16 cellular contexts compared by ENCODE assay signal in the genomic region with DNA sequence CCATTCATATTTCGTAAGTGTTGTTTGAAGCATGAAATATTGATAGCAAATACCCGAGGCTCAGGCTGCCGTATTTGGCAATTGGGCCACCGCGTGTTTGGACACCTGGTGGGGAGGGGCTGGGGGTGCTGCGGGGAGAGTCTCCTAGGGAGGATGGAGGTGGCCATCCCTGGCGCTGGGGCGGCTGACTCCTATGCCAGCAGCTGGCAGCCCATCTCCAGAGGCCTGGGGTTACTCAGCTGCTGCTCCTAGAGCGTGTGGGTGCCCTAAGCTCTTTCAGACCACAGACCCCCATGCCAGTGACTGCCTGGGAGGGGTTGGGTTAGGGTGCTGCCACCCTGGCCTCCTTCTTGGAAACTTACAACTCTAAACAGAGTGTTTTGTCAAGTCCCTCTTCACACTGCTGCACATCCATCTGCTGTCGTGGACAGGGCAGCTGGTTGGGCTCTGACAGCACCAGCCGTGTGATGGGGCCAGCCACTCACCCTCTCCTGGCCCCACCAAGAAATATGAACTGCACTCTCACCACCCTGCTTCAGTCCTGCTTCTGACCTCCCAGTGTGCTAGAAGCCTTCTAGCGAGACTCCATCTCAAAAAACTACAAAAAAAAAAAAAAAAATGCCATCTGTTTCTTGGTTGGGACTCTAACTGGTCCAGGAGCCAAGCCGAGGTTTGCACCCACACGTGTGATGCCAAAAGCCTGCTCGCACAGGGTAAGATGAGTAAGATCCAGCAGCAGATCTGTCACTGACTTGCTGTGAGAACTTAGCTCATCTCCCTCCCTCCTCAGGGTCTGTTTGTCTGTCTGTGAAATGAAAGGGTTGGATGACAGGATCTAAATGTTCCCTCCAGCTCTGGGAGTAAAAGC.
DNase-seq lines count a peak whose midpoint lies in the region; ATAC-seq and TF ChIP-seq lines count a peak whose summit lies in the region.
"Had no signal": no experiment of that assay in that cellular context is flagged by ENCODE, and none has a peak within 500 bp of the region (broad histone marks: within the 10 kb centered on the region; RNA-seq: fewer than 3 reads in every experiment).

No MANE protein-coding gene starts in this region.

- peaks cover 3% of the 10 kb centered on the region for H3K4me1 ChIP-seq in HEK293 (ENCODE audit: control insufficient read depth, insufficient read depth, low read length)
- H3K4me1 ChIP-seq in right atrium auricular region, result peaks cover 0 to 18% of the 10 kb centered on the region in 2 donors
- peaks cover 0 to 31% of the 10 kb centered on the region in 2 donors for H3K4me1 ChIP-seq in gastrocnemius medialis
- H3K4me1 ChIP-seq in ascending aorta, result no peaks in the 10 kb centered on the region

- CTCF ChIA-PET in HEK293 (lab: Yijun Ruan, JAX), result interaction anchor here (0.6 to 0.9 kb wide), 2 partner anchors 13 to 179 kb away, joined by 3 to 4 read pairs; no protein-coding TSS in a partner anchor

- no peak for TF ChIP-seq CTCF in HEK293 (tag by site-specific recombination; IDR thresholded peaks at IDR 0.05)
- no peak for TF ChIP-seq CTCF in right atrium auricular region (IDR thresholded peaks at IDR 0.05)
- TF ChIP-seq CTCF in gastrocnemius medialis (IDR thresholded peaks at IDR 0.05 in 4 of 5, conservative IDR thresholded peaks at IDR 0.05 in 1 of 5), result no peak
- no peak for TF ChIP-seq CTCF in ascending aorta (IDR thresholded peaks at IDR 0.05)

- POLR2A ChIA-PET in HEK293 (lab: Yijun Ruan, JAX), result no interaction called here

- H3K27me3 ChIP-seq in right atrium auricular region, result no peaks in the 10 kb centered on the region
- no peaks in the 10 kb centered on the region for H3K27me3 ChIP-seq in gastrocnemius medialis
- no peaks in the 10 kb centered on the region for H3K27me3 ChIP-seq in ascending aorta

- H3K4me3 ChIP-seq in HEK293 (ENCODE audit: low read depth, low read length), result no peak overlapping the region
- H3K4me3 ChIP-seq in right atrium auricular region, result no peak overlapping the region
- H3K4me3 ChIP-seq in gastrocnemius medialis, result no peak overlapping the region
- H3K4me3 ChIP-seq in ascending aorta, result no peak overlapping the region
- H3K4me3 ChIP-seq: K562 had no signal

- in situ Hi-C loops in gastrocnemius medialis (cut with MboI; ENCODE audit: low sequenced_read_pairs in 4 of 4), result no loop called here

- H3K36me3 ChIP-seq in HEK293 (ENCODE audit: control insufficient read depth in 2 of 2, insufficient read depth in 1 of 2, low read length in 2 of 2) (no peaks in the 10 kb centered on the region), right atrium auricular region (no peaks in the 10 kb centered on the region), gastrocnemius medialis (no peaks in the 10 kb centered on the region), ascending aorta (no peaks in the 10 kb centered on the region)

- intact Hi-C loops in gastrocnemius medialis (cut with DNase I; ENCODE audit: low total_unique reads) (no loop called here), ascending aorta (cut with DNase I) (no loop called here)

- DNase-seq in NCI-H69 (lab: John Stamatoyannopoulos, UW) (peak; percentile 27), right atrium auricular region (ENCODE audit: low spot score) (no peak), gastrocnemius medialis (peak; percentile 19 to 21), ascending aorta (ENCODE audit: low spot score in 2 of 2) (no peak)
- DNase-seq: activated CD4-positive, alpha-beta T cell treated with anti-CD3 and anti-CD28 coated beads for 36 hours; activated CD8-positive, alpha-beta memory T cell treated with anti-CD3 and anti-CD28 coated beads, Interleukin-2, amount 10 ng/mL, durations not matched to agents 7 days and 5 days; activated naive CD8-positive, alpha-beta T cell treated with anti-CD3 and anti-CD28 coated beads, Interleukin-2, amount 10 ng/mL, durations not matched to agents 7 days and 5 days; foreskin fibroblast; MV-4-11; NCI-H2081 treated with DMSO at 0.1 percent for 48 hours; NK-92 treated with Interleukin-12 subunit alpha and Interleukin-12 subunit beta, amount 100 ng/mL, for 24 hours had no signal

- H3K27ac ChIP-seq in HEK293 (ENCODE audit: extremely low read depth, low read depth, low read length) (no peak overlapping the region), right atrium auricular region (peak overlapping the region; percentile 40 to 51), gastrocnemius medialis (peak overlapping the region in 1 of 4 donors; percentile 65), ascending aorta (no peak overlapping the region)

- no peaks in the 10 kb centered on the region for H3K9me3 ChIP-seq in HEK293 (ENCODE audit: control insufficient read depth, insufficient read depth, low read depth, low read length)
- no peaks in the 10 kb centered on the region for H3K9me3 ChIP-seq in right atrium auricular region
- no peaks in the 10 kb centered on the region for H3K9me3 ChIP-seq in gastrocnemius medialis
- no peaks in the 10 kb centered on the region for H3K9me3 ChIP-seq in ascending aorta

- ATAC-seq in gastrocnemius medialis, result peak; percentile 59 to 85
- ATAC-seq in HG03432 (IDR thresholded peaks at IDR 0.05; ENCODE audit: unreplicated experiment), result no peak
- no peak for ATAC-seq in GM18505 (IDR thresholded peaks at IDR 0.05; ENCODE audit: unreplicated experiment)
- ATAC-seq: activated CD4-positive, alpha-beta T cell treated with anti-CD3 and anti-CD28 coated beads for 36 hours; activated CD8-positive, alpha-beta memory T cell treated with anti-CD3 and anti-CD28 coated beads, Interleukin-2, amount 10 ng/mL, durations not matched to agents 7 days and 5 days; HCT116; K562 had no signal

- TF ChIP-seq POLR2A in gastrocnemius medialis (IDR thresholded peaks at IDR 0.05) (no peak), GM18505 (IDR thresholded peaks at IDR 0.05; ENCODE audit: borderline replicate concordance, extremely low read depth, insufficient read depth, insufficient read length) (no peak)

TF ChIP-seq in HEK293, 187 proteins besides CTCF, POLR2A, EP300 and RAD21:
- TF ChIP-seq ZNF558 (tag by site-specific recombination; IDR thresholded peaks at IDR 0.05) (no peak), ZNF473 (tag by site-specific recombination; IDR thresholded peaks at IDR 0.05) (no peak), SCRT2 (tag by site-specific recombination; IDR thresholded peaks at IDR 0.05) (no peak)
- TF ChIP-seq, protein P1, sequence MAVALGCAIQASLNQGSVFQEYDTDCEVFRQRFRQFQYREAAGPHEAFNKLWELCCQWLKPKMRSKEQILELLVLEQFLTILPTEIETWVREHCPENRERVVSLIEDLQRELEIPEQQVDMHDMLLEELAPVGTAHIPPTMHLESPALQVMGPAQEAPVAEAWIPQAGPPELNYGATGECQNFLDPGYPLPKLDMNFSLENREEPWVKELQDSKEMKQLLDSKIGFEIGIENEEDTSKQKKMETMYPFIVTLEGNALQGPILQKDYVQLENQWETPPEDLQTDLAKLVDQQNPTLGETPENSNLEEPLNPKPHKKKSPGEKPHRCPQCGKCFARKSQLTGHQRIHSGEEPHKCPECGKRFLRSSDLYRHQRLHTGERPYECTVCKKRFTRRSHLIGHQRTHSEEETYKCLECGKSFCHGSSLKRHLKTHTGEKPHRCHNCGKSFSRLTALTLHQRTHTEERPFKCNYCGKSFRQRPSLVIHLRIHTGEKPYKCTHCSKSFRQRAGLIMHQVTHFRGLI (tag by site-specific recombination; IDR thresholded peaks at IDR 0.05), result peak; percentile 87

Comparison
In these comparisons a context has a peak if more than half of its experiments do, and no peak if none do; other contexts are left out.
1. H3K27ac ChIP-seq: peak in right atrium auricular region (2 of 2); none in HEK293 (single experiment) and ascending aorta (0 of 2).
2. DNase-seq: peak in NCI-H69 (single experiment) and gastrocnemius medialis (2 of 2); none in right atrium auricular region (single experiment) and ascending aorta (0 of 2).
3. ATAC-seq: peak in gastrocnemius medialis (2 of 2); none in HG03432 (single experiment) and GM18505 (single experiment).